Comparison of ENCODE assay signal across 32 cellular contexts in the genomic region with DNA sequence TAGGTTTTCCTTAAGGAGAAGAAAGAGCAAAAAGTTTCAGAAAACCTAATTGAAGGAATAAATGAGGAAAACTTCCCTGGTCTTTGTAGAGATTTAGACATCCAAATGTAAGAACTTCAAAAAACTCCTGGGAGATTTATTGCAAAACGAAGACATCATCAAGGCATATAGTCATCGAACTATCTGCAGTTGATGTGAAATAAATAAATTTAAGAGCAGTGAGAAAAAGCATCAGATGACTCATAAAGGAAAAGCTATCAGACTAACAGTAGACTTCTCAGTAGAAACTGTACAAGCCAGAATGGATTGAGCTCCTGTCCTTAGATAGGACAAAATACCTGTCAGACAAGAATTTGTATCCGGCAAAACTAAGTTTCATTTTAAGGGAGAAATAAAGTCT.
DNase-seq lines count a peak whose midpoint lies in the region; ATAC-seq, FAIRE-seq and TF ChIP-seq lines count a peak whose summit lies in the region.
"Had no signal": no experiment of that assay in that cellular context is flagged by ENCODE, and none has a peak within 500 bp of the region (broad histone marks: within the 10 kb centered on the region; RNA-seq: fewer than 3 reads in every experiment).

No MANE protein-coding gene starts in this region.

- H3K4me3 ChIP-seq in cardiac fibroblast (replicated peaks in 1 of 2; ENCODE audit: low read depth in 2 of 2, low read length in 2 of 2): no peak overlapping the region
- H3K4me3 ChIP-seq: gastroesophageal sphincter, stomach, tibial nerve had no signal

- no peak for FAIRE-seq in HTR-8/SVneo (lab: Jason Lieb, UNC)
- FAIRE-seq: A204.1 had no signal

- no peaks in the 10 kb centered on the region for H3K27me3 ChIP-seq in foreskin keratinocyte
- H3K27me3 ChIP-seq: gastroesophageal sphincter, stomach, tibial nerve had no signal

- peak; percentile 62 for DNase-seq in EH (ENCODE audit: low read depth)
- peak; percentile 34 for DNase-seq in M059J (ENCODE audit: low read depth)
- DNase-seq in cardiac fibroblast (ENCODE audit: low read depth in 2 of 2): peak; percentile 17 to 73
- DNase-seq in foreskin keratinocyte: peak in 1 of 2 donors; percentile 41
- DNase-seq in HTR-8/SVneo (ENCODE audit: insufficient read length, low spot score): no peak
- DNase-seq in stimulated activated CD4-positive, alpha-beta T cell treated with anti-CD3 and anti-CD28 coated beads, Interleukin-4, amount 100 ng/mL, for 24 hours: no peak
- DNase-seq in NCI-H146 (lab: John Stamatoyannopoulos, UW): no peak
- DNase-seq: activated B cell treated with CpG ODN at 0.5 μM for 24 hours; activated CD4-positive, alpha-beta T cell treated with anti-CD3 and anti-CD28 coated beads, Interleukin-2, amount 10 ng/mL, durations not matched to agents 7 days and 5 days; activated gamma-delta T cell; activated naive CD8-positive, alpha-beta T cell treated with anti-CD3 and anti-CD28 coated beads for 36 hours; activated T-cell treated with anti-CD3 and anti-CD28 coated beads, Interleukin-2, amount 50 U/mL, for 24 hours; aorta; caudate nucleus; CD4-positive, alpha-beta T cell; cortex of kidney; effector memory CD4-positive, alpha-beta T cell; H9; hypothalamus; left colon; NCI-H1048; NCI-H187 treated with DMSO at 0.1 percent for 48 hours; NCI-H2171 treated with DMSO at 0.1 percent for 48 hours; NCI-H510A treated with DMSO at 0.1 percent for 48 hours; right cardiac atrium; stomach had no signal

- peaks cover 3% of the 10 kb centered on the region for H3K4me1 ChIP-seq in foreskin keratinocyte
- H3K4me1 ChIP-seq: gastroesophageal sphincter, parathyroid adenoma, stomach, tibial nerve had no signal

- H3K27ac ChIP-seq in foreskin keratinocyte: no peak overlapping the region
- H3K27ac ChIP-seq: gastroesophageal sphincter, parathyroid adenoma, RWPE1, stomach, tibial nerve had no signal

- peak; percentile 34 for ATAC-seq in foreskin keratinocyte
- no peak for ATAC-seq in GM18868 (IDR thresholded peaks at IDR 0.05; ENCODE audit: unreplicated experiment)
- ATAC-seq: gastroesophageal sphincter, left colon, right cardiac atrium had no signal

- TF ChIP-seq CTCF in cardiac fibroblast (IDR thresholded peaks at IDR 0.05; ENCODE audit: low read depth, low read length) (no peak), foreskin keratinocyte (conservative IDR thresholded peaks at IDR 0.05) (no peak)

Comparison
In these comparisons a context has a peak if more than half of its experiments do, and no peak if none do; other contexts are left out.
1. DNase-seq: peak in EH (single experiment), M059J (single experiment) and cardiac fibroblast (2 of 2); none in HTR-8/SVneo (single experiment), stimulated activated CD4-positive, alpha-beta T cell treated with anti-CD3 and anti-CD28 coated beads, Interleukin-4, amount 100 ng/mL, for 24 hours (single experiment) and NCI-H146 (single experiment).